ENCODE assay signal across 8 cellular contexts in genomic region chrY:15554991-15555390, GRCh38.
"Had no signal": no experiment of that assay in that cellular context is flagged by ENCODE, and none has a peak within 500 bp of the region (broad histone marks: within the 10 kb centered on the region; RNA-seq: fewer than 3 reads in every experiment).

No MANE protein-coding gene starts in this region.

- H3K27ac ChIP-seq: GM23248 had no signal

- ATAC-seq: HCT116, K562 had no signal

- DNase-seq: GM23248, GOT3, H7, HFFc6, IMR-90 had no signal

- H3K4me1 ChIP-seq: HAP-1 had no signal

- H3K4me3 ChIP-seq: GM23248, HAP-1, K562 had no signal
